ENCODE assay signal across 1 cellular context in the genomic region with DNA sequence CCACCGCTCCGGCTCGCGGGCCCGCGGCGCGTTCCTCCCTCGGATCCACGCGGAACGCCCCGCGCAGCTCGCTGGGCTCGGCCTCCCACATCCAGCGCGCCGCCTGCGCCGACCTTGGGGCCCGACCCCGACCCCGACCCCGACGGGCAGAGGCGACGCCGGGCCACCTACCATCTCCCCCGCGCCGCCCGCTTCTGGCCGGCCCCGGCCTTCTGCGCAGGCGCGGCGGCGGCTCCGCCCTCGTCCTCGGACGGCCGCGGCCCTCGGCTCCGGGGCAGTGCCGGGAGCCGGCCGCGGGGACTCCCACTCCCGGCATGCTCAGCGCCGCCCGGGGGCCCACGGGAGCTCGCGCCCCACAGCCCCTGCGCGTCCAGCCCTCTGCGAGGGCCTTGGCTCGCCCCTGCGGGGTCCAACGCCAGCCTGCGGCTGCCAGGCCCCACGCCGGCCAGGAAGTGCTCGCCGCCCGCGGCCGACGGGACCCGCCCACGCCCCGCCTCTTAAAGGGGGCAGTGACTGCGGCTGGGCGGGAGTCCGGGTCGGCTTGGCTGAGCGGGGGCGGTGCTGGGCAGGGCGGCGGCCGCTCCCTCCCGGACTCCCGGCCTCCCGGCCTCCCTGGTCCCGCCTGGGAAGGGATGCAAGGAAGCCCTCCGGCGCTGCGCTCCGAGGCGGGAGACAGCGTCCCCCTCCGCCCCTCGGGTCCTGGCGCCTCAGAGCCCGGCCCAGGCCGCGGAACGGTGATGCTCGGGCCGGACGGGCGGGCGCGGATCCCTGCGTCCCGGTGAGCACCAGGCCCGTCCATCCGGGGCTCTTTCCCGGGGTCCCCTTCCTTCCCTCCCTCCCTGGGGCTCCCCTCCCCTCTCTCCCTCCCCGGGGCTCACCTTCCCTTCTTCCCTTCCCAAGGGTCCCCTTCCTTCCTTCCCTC.
TF ChIP-seq lines count a peak whose summit lies in the region.

A gene (minus strand): TSS at position 216 of the 922 bp plus-strand sequence. CDS start 42 bp downstream, at position 174.

TF ChIP-seq in HepG2, 621 proteins besides CTCF, POLR2A, EP300 and RAD21 (continued from another document and continues in another):
- TF ChIP-seq, protein P1, sequence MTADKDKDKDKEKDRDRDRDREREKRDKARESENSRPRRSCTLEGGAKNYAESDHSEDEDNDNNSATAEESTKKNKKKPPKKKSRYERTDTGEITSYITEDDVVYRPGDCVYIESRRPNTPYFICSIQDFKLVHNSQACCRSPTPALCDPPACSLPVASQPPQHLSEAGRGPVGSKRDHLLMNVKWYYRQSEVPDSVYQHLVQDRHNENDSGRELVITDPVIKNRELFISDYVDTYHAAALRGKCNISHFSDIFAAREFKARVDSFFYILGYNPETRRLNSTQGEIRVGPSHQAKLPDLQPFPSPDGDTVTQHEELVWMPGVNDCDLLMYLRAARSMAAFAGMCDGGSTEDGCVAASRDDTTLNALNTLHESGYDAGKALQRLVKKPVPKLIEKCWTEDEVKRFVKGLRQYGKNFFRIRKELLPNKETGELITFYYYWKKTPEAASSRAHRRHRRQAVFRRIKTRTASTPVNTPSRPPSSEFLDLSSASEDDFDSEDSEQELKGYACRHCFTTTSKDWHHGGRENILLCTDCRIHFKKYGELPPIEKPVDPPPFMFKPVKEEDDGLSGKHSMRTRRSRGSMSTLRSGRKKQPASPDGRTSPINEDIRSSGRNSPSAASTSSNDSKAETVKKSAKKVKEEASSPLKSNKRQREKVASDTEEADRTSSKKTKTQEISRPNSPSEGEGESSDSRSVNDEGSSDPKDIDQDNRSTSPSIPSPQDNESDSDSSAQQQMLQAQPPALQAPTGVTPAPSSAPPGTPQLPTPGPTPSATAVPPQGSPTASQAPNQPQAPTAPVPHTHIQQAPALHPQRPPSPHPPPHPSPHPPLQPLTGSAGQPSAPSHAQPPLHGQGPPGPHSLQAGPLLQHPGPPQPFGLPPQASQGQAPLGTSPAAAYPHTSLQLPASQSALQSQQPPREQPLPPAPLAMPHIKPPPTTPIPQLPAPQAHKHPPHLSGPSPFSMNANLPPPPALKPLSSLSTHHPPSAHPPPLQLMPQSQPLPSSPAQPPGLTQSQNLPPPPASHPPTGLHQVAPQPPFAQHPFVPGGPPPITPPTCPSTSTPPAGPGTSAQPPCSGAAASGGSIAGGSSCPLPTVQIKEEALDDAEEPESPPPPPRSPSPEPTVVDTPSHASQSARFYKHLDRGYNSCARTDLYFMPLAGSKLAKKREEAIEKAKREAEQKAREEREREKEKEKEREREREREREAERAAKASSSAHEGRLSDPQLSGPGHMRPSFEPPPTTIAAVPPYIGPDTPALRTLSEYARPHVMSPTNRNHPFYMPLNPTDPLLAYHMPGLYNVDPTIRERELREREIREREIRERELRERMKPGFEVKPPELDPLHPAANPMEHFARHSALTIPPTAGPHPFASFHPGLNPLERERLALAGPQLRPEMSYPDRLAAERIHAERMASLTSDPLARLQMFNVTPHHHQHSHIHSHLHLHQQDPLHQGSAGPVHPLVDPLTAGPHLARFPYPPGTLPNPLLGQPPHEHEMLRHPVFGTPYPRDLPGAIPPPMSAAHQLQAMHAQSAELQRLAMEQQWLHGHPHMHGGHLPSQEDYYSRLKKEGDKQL (CRISPR knock-in tag; IDR thresholded peaks at IDR 0.05; ENCODE audit: low read depth): no peak
- TF ChIP-seq ELF1 (CRISPR knock-in tag; IDR thresholded peaks at IDR 0.05) (0 out of 2 replicates have a peak, but pooled peaks have one; percentile 29), ZNF678 (CRISPR knock-in tag; IDR thresholded peaks at IDR 0.05) (no peak), RARG (CRISPR knock-in tag; IDR thresholded peaks at IDR 0.05; ENCODE audit: low read depth) (no peak), ZNF781 (CRISPR knock-in tag; IDR thresholded peaks at IDR 0.05; ENCODE audit: borderline replicate concordance, not compliant biosample characterization) (no peak), HOXA3 (CRISPR knock-in tag; IDR thresholded peaks at IDR 0.05) (peak; percentile 79), ZNF510 (CRISPR knock-in tag; IDR thresholded peaks at IDR 0.05; ENCODE audit: low read depth) (no peak), BRCA1 (CRISPR knock-in tag; IDR thresholded peaks at IDR 0.05) (no peak), HNF4G (IDR thresholded peaks at IDR 0.05; ENCODE audit: borderline replicate concordance, low read depth, low read length) (peak; percentile 16; the same call in 1 of the 2 replicates), HNF4G (CRISPR knock-in tag; IDR thresholded peaks at IDR 0.05; ENCODE audit: borderline replicate concordance, low read depth) (no peak), ZNF430 (CRISPR knock-in tag; IDR thresholded peaks at IDR 0.05) (peak; percentile 50; the same call in 1 of the 2 replicates), ZNF614 (CRISPR knock-in tag; IDR thresholded peaks at IDR 0.05; ENCODE audit: borderline replicate concordance) (no peak), SIX4 (CRISPR knock-in tag; IDR thresholded peaks at IDR 0.05) (no peak), ZNF777 (CRISPR knock-in tag; IDR thresholded peaks at IDR 0.05) (peak; percentile 94), TARDBP (CRISPR knock-in tag; IDR thresholded peaks at IDR 0.05) (peak; percentile 63; the same call in 1 of the 2 replicates), ZNF768 (CRISPR knock-in tag; IDR thresholded peaks at IDR 0.05) (peak; percentile 61; the same call in 1 of the 2 replicates), SMAD1 (CRISPR knock-in tag; IDR thresholded peaks at IDR 0.05; ENCODE audit: borderline replicate concordance, low read depth) (no peak), ZNF564 (CRISPR knock-in tag; IDR thresholded peaks at IDR 0.05) (peak; percentile 54), ZZZ3 (CRISPR knock-in tag; IDR thresholded peaks at IDR 0.05; ENCODE audit: borderline replicate concordance) (no peak), DNMT3B (CRISPR knock-in tag; conservative IDR thresholded peaks at IDR 0.05) (no peak), GFI1 (CRISPR knock-in tag; IDR thresholded peaks at IDR 0.05; ENCODE audit: borderline replicate concordance) (no peak), MEIS2 (CRISPR knock-in tag; IDR thresholded peaks at IDR 0.05) (no peak; the same call in 1 of the 2 replicates), BORCS8-MEF2B (CRISPR knock-in tag; IDR thresholded peaks at IDR 0.05) (peak; percentile 42), IKZF4 (CRISPR knock-in tag; IDR thresholded peaks at IDR 0.05; ENCODE audit: borderline replicate concordance, low read depth, not compliant biosample characterization) (no peak), RXRB (CRISPR knock-in tag; IDR thresholded peaks at IDR 0.05; ENCODE audit: borderline replicate concordance) (no peak), MEIS1 (CRISPR knock-in tag; IDR thresholded peaks at IDR 0.05; ENCODE audit: borderline replicate concordance) (no peak), NFATC3 (CRISPR knock-in tag; IDR thresholded peaks at IDR 0.05) (no peak), TGIF2 (CRISPR knock-in tag; IDR thresholded peaks at IDR 0.05) (no peak), CHD4 (IDR thresholded peaks at IDR 0.05; ENCODE audit: borderline replicate concordance, low read length) (no peak), AGO2 (optimal IDR thresholded peaks at IDR 0.05; ENCODE audit: low read depth, low read length) (peak; percentile 72), ZNF235 (CRISPR knock-in tag; IDR thresholded peaks at IDR 0.05; ENCODE audit: borderline replicate concordance) (peak; percentile 54; the same call in 1 of the 2 replicates), ATF1 (CRISPR knock-in tag; IDR thresholded peaks at IDR 0.05) (no peak), ZFX (CRISPR knock-in tag; IDR thresholded peaks at IDR 0.05; ENCODE audit: low read depth) (peak; percentile 87), REL (CRISPR knock-in tag; conservative IDR thresholded peaks at IDR 0.05) (no peak), ZBTB20 (CRISPR knock-in tag; IDR thresholded peaks at IDR 0.05; ENCODE audit: borderline replicate concordance, low read depth) (no peak), SOX5 (CRISPR knock-in tag; IDR thresholded peaks at IDR 0.05; ENCODE audit: borderline replicate concordance) (no peak), PHB2 (IDR thresholded peaks at IDR 0.05; ENCODE audit: partially characterized antibody) (no peak), SNRNP70 (IDR thresholded peaks at IDR 0.05; ENCODE audit: low read depth, low read length) (no peak), MYC (CRISPR knock-in tag; IDR thresholded peaks at IDR 0.05; ENCODE audit: borderline replicate concordance) (peak; percentile 57; the same call in 1 of the 2 replicates), MBD4 (IDR thresholded peaks at IDR 0.05; ENCODE audit: borderline replicate concordance, low read length) (no peak), ZNF570 (CRISPR knock-in tag; IDR thresholded peaks at IDR 0.05; ENCODE audit: borderline replicate concordance) (no peak), REPIN1 (CRISPR knock-in tag; IDR thresholded peaks at IDR 0.05; ENCODE audit: borderline replicate concordance, low read depth) (peak; percentile 24; the same call in 1 of the 2 replicates)
- TF ChIP-seq, protein P2, sequence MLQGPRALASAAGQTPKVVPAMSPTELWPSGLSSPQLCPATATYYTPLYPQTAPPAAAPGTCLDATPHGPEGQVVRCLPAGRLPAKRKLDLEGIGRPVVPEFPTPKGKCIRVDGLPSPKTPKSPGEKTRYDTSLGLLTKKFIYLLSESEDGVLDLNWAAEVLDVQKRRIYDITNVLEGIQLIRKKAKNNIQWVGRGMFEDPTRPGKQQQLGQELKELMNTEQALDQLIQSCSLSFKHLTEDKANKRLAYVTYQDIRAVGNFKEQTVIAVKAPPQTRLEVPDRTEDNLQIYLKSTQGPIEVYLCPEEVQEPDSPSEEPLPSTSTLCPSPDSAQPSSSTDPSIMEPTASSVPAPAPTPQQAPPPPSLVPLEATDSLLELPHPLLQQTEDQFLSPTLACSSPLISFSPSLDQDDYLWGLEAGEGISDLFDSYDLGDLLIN (CRISPR knock-in tag; IDR thresholded peaks at IDR 0.05; ENCODE audit: borderline replicate concordance): no peak
- TF ChIP-seq, protein P3, sequence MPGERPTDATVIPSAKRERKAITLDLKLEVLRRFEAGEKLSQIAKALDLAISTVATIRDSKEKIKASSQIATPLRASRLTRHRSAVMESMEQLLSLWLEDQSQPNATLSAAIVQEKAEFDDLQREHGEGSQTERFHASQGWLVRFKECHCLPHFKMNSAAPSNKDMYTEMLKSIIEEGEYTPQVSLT (CRISPR knock-in tag; IDR thresholded peaks at IDR 0.05; ENCODE audit: borderline replicate concordance, low read depth): no peak
- TF ChIP-seq, protein P4, sequence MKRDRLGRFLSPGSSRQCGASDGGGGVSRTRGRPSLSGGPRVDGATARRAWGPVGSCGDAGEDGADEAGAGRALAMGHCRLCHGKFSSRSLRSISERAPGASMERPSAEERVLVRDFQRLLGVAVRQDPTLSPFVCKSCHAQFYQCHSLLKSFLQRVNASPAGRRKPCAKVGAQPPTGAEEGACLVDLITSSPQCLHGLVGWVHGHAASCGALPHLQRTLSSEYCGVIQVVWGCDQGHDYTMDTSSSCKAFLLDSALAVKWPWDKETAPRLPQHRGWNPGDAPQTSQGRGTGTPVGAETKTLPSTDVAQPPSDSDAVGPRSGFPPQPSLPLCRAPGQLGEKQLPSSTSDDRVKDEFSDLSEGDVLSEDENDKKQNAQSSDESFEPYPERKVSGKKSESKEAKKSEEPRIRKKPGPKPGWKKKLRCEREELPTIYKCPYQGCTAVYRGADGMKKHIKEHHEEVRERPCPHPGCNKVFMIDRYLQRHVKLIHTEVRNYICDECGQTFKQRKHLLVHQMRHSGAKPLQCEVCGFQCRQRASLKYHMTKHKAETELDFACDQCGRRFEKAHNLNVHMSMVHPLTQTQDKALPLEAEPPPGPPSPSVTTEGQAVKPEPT (CRISPR knock-in tag; IDR thresholded peaks at IDR 0.05; ENCODE audit: low read depth): no peak
- TF ChIP-seq, protein P5, sequence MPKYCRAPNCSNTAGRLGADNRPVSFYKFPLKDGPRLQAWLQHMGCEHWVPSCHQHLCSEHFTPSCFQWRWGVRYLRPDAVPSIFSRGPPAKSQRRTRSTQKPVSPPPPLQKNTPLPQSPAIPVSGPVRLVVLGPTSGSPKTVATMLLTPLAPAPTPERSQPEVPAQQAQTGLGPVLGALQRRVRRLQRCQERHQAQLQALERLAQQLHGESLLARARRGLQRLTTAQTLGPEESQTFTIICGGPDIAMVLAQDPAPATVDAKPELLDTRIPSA (CRISPR knock-in tag; IDR thresholded peaks at IDR 0.05; ENCODE audit: borderline replicate concordance): no peak
- TF ChIP-seq, protein P6, sequence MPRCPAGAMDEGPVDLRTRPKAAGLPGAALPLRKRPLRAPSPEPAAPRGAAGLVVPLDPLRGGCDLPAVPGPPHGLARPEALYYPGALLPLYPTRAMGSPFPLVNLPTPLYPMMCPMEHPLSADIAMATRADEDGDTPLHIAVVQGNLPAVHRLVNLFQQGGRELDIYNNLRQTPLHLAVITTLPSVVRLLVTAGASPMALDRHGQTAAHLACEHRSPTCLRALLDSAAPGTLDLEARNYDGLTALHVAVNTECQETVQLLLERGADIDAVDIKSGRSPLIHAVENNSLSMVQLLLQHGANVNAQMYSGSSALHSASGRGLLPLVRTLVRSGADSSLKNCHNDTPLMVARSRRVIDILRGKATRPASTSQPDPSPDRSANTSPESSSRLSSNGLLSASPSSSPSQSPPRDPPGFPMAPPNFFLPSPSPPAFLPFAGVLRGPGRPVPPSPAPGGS (CRISPR knock-in tag; IDR thresholded peaks at IDR 0.05): peak; percentile 80
- TF ChIP-seq, protein P7, sequence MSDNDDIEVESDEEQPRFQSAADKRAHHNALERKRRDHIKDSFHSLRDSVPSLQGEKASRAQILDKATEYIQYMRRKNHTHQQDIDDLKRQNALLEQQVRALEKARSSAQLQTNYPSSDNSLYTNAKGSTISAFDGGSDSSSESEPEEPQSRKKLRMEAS (IDR thresholded peaks at IDR 0.05): peak; percentile 69
- TF ChIP-seq, protein P8, sequence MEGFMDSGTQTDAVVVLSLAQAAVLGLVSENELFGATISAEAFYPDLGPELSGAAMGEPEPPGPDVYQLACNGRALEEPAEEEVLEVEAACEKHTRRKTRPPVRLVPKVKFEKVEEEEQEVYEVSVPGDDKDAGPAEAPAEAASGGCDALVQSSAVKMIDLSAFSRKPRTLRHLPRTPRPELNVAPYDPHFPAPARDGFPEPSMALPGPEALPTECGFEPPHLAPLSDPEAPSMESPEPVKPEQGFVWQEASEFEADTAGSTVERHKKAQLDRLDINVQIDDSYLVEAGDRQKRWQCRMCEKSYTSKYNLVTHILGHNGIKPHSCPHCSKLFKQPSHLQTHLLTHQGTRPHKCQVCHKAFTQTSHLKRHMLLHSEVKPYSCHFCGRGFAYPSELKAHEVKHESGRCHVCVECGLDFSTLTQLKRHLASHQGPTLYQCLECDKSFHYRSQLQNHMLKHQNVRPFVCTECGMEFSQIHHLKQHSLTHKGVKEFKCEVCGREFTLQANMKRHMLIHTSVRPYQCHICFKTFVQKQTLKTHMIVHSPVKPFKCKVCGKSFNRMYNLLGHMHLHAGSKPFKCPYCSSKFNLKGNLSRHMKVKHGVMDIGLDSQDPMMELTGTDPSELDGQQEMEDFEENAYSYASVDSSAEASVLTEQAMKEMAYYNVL (CRISPR knock-in tag; IDR thresholded peaks at IDR 0.05; ENCODE audit: borderline replicate concordance): 0 out of 2 replicates have a peak, but pooled peaks have one; percentile 30
